8 cellular contexts compared by ENCODE assay signal in the genomic region with DNA sequence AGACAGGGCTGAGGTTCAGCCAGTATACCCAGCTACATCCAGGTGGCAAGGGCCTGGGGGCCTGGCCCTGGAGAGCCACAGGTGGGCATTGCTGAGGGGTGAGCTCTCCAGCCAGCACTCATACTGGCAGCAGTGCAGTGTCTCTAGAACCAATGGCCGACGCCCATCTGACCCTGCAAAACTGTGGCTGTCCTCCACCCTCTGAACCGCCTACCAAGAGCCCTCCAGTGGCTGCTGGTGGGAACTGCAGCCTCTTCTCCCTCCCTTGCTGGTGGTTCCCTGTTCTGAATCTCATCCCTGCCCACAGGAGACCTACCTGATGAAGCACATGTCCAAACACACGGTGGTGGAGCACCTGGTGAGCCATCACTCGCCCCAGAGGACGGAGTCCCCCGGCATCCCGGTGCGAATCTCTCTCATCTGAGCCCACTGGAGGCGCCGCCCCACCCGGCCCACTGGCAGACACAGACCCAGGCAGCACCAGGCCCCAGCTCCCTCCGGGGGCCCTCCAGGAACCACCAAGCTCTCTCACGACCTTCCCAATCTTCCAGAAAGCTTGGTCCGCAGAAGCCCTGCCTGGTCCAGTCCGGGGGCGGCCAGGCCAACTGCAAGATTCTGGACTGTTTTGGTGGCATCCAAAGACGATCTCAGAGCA. TPM values are rescaled to one million over a fixed set of nuclear protein-coding genes. Genes with fewer than 3 reads are reported as not detected.
DNase-seq lines count a peak whose midpoint lies in the region; ATAC-seq and TF ChIP-seq lines count a peak whose summit lies in the region.

No MANE protein-coding gene starts in this region.

- peak; percentile 88 for TF ChIP-seq CTCF in glutamatergic neuron (IDR thresholded peaks at IDR 0.05; ENCODE audit: partially characterized antibody, unreplicated experiment)

- H3K27ac Mint-ChIP-seq in glutamatergic neuron (ENCODE audit: unreplicated experiment): peak overlapping the region; percentile 38

- TF ChIP-seq EP300 in Ishikawa (IDR thresholded peaks at IDR 0.05; ENCODE audit: borderline replicate concordance): no peak

- peaks cover 4% of the 10 kb centered on the region for H3K36me3 Mint-ChIP-seq in glutamatergic neuron (ENCODE audit: unreplicated experiment)

- H3K27me3 Mint-ChIP-seq in glutamatergic neuron (ENCODE audit: unreplicated experiment): peaks cover 12% of the 10 kb centered on the region

- H3K4me1 Mint-ChIP-seq in glutamatergic neuron (ENCODE audit: low read depth, unreplicated experiment): peaks cover 8% of the 10 kb centered on the region

- in situ Hi-C loops in G401 (cut with HindIII; ENCODE audit: low sequenced_read_pairs): no loop called here

- TF ChIP-seq RAD21 in Ishikawa (IDR thresholded peaks at IDR 0.05; ENCODE audit: low read depth): peak; percentile 61

- intact Hi-C loops in posterior cingulate gyrus (cut with DNase I): loop anchor here (5.0 kb wide), 1 partner anchor 159 kb away; no protein-coding TSS in a partner anchor

- peaks cover 2% of the 10 kb centered on the region for H3K9me3 Mint-ChIP-seq in glutamatergic neuron (ENCODE audit: unreplicated experiment)

- peak; percentile 72 for DNase-seq in G401 (ENCODE audit: low spot score)
- DNase-seq in SHP77 treated with DMSO at 0.1 percent for 48 hours (lab: John Stamatoyannopoulos, UW): peak; percentile 3
- DNase-seq in activated naive CD4-positive, alpha-beta T cell treated with Interleukin-2 at 50 U/mL for 16 hours: peak; percentile 62
- DNase-seq in glutamatergic neuron: peak; percentile 85
- peak in 9 of 10 donors; percentile 34 to 92 (median 65) for DNase-seq in posterior cingulate gyrus

- ATAC-seq in HG02759 (IDR thresholded peaks at IDR 0.05; ENCODE audit: unreplicated experiment): no peak
- ATAC-seq in HG03378 (IDR thresholded peaks at IDR 0.05; ENCODE audit: unreplicated experiment): no peak

- H3K4me3 Mint-ChIP-seq in glutamatergic neuron (ENCODE audit: unreplicated experiment): no peak overlapping the region

TF ChIP-seq in Ishikawa, 13 proteins besides CTCF, POLR2A, EP300 and RAD21:
- peak; percentile 41; the same call in 1 of the 2 replicates for TF ChIP-seq YY1 (IDR thresholded peaks at IDR 0.05; ENCODE audit: low read depth)
- TF ChIP-seq, protein P1, sequence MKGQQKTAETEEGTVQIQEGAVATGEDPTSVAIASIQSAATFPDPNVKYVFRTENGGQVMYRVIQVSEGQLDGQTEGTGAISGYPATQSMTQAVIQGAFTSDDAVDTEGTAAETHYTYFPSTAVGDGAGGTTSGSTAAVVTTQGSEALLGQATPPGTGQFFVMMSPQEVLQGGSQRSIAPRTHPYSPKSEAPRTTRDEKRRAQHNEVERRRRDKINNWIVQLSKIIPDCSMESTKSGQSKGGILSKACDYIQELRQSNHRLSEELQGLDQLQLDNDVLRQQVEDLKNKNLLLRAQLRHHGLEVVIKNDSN (IDR thresholded peaks at IDR 0.05): no peak

RNA-seq across cellular contexts. Expression of a gene that starts 22.1 kb away (rescaled TPM):
- total RNA-seq in G401 (2014; rRNA removed; shearing (Covaris generic)): not detected in 2 replicates
- total RNA-seq in glutamatergic neuron (ENCODE audit: unreplicated experiment): 0.71 TPM

RNA-seq across cellular contexts. Expression of a gene that starts 42.5 kb away (rescaled TPM):
- 13.5 and 14.2 TPM in 2 replicates for total RNA-seq in G401 (2014; rRNA removed; shearing (Covaris generic))
- total RNA-seq in glutamatergic neuron (ENCODE audit: unreplicated experiment): 69.8 TPM

Comparison
In these comparisons a context has a peak if more than half of its experiments do, and no peak if none do; other contexts are left out.
1. DNase-seq: peak in every context shown above with its lines; median percentile 85 in glutamatergic neuron; 72 in G401; 65 in posterior cingulate gyrus; 62 in activated naive CD4-positive, alpha-beta T cell treated with Interleukin-2 at 50 U/mL for 16 hours; 3 in SHP77 treated with DMSO at 0.1 percent for 48 hours.